In genomic region chr14:102523200-102524025, GRCh38 we compare ENCODE assay signal across 1 cellular context.
TF ChIP-seq lines count a peak whose summit lies in the region.

No MANE protein-coding gene starts in this region.

TF ChIP-seq in HEK293, 187 proteins besides CTCF, POLR2A, EP300 and RAD21 (continued from another document):
- TF ChIP-seq ZNF404 (tag by site-specific recombination; IDR thresholded peaks at IDR 0.05) (no peak), ZNF76 (tag by site-specific recombination; IDR thresholded peaks at IDR 0.05; ENCODE audit: borderline replicate concordance, low read depth) (no peak), REPIN1 (tag by site-specific recombination; IDR thresholded peaks at IDR 0.05; ENCODE audit: low read depth) (no peak), ZNF514 (tag by site-specific recombination; IDR thresholded peaks at IDR 0.05) (no peak), KLF9 (tag by site-specific recombination; IDR thresholded peaks at IDR 0.05; ENCODE audit: low read depth) (no peak), ZNF266 (tag by site-specific recombination; IDR thresholded peaks at IDR 0.05; ENCODE audit: low read depth) (0 out of 2 replicates have a peak, but pooled peaks have one; percentile 10), ZNF341 (tag by site-specific recombination; IDR thresholded peaks at IDR 0.05; ENCODE audit: low read depth) (no peak), ZNF133 (tag by site-specific recombination; IDR thresholded peaks at IDR 0.05) (no peak), ZNF473 (tag by site-specific recombination; IDR thresholded peaks at IDR 0.05) (no peak), PRDM1 (tag by site-specific recombination; IDR thresholded peaks at IDR 0.05) (peak; percentile 60), ZNF311 (tag by site-specific recombination; IDR thresholded peaks at IDR 0.05; ENCODE audit: borderline replicate concordance) (no peak), ZNF248 (tag by site-specific recombination; IDR thresholded peaks at IDR 0.05) (no peak), KLF16 (tag by site-specific recombination; IDR thresholded peaks at IDR 0.05) (no peak), ZNF16 (tag by site-specific recombination; IDR thresholded peaks at IDR 0.05; ENCODE audit: low read depth) (no peak), ZNF585B (tag by site-specific recombination; IDR thresholded peaks at IDR 0.05) (no peak), ZNF521 (tag by site-specific recombination; IDR thresholded peaks at IDR 0.05) (no peak), ZBTB1 (tag by site-specific recombination; IDR thresholded peaks at IDR 0.05) (no peak), ZNF677 (tag by site-specific recombination; IDR thresholded peaks at IDR 0.05) (no peak), ZNF121 (tag by site-specific recombination; IDR thresholded peaks at IDR 0.05) (no peak), ZFHX2 (tag by site-specific recombination; conservative IDR thresholded peaks at IDR 0.05) (0 out of 2 replicates have a peak, but pooled peaks have one; percentile 12), ZNF580 (tag by site-specific recombination; IDR thresholded peaks at IDR 0.05) (no peak), ZNF26 (tag by site-specific recombination; IDR thresholded peaks at IDR 0.05) (no peak), ZNF114 (tag by site-specific recombination; IDR thresholded peaks at IDR 0.05) (no peak)
- TF ChIP-seq, protein P1, sequence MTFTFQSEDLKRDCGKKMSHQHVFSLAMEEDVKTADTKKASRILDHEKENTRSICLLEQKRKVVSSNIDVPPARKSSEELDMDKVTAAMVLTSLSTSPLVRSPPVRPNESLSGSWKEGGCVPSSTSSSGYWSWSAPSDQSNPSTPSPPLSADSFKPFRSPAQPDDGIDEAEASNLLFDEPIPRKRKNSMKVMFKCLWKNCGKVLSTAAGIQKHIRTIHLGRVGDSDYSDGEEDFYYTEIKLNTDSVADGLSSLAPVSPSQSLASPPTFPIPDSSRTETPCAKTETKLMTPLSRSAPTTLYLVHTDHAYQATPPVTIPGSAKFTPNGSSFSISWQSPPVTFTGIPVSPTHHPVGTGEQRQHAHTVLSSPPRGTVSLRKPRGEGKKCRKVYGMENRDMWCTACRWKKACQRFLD (tag by site-specific recombination; IDR thresholded peaks at IDR 0.05) = no peak
- TF ChIP-seq, protein P2, sequence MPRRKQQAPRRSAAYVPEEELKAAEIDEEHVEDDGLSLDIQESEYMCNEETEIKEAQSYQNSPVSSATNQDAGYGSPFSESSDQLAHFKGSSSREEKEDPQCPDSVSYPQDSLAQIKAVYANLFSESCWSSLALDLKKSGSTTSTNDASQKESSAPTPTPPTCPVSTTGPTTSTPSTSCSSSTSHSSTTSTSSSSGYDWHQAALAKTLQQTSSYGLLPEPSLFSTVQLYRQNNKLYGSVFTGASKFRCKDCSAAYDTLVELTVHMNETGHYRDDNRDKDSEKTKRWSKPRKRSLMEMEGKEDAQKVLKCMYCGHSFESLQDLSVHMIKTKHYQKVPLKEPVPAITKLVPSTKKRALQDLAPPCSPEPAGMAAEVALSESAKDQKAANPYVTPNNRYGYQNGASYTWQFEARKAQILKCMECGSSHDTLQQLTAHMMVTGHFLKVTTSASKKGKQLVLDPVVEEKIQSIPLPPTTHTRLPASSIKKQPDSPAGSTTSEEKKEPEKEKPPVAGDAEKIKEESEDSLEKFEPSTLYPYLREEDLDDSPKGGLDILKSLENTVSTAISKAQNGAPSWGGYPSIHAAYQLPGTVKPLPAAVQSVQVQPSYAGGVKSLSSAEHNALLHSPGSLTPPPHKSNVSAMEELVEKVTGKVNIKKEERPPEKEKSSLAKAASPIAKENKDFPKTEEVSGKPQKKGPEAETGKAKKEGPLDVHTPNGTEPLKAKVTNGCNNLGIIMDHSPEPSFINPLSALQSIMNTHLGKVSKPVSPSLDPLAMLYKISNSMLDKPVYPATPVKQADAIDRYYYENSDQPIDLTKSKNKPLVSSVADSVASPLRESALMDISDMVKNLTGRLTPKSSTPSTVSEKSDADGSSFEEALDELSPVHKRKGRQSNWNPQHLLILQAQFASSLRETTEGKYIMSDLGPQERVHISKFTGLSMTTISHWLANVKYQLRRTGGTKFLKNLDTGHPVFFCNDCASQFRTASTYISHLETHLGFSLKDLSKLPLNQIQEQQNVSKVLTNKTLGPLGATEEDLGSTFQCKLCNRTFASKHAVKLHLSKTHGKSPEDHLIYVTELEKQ (tag by site-specific recombination; IDR thresholded peaks at IDR 0.05; ENCODE audit: borderline replicate concordance) = no peak
- TF ChIP-seq, protein P3, sequence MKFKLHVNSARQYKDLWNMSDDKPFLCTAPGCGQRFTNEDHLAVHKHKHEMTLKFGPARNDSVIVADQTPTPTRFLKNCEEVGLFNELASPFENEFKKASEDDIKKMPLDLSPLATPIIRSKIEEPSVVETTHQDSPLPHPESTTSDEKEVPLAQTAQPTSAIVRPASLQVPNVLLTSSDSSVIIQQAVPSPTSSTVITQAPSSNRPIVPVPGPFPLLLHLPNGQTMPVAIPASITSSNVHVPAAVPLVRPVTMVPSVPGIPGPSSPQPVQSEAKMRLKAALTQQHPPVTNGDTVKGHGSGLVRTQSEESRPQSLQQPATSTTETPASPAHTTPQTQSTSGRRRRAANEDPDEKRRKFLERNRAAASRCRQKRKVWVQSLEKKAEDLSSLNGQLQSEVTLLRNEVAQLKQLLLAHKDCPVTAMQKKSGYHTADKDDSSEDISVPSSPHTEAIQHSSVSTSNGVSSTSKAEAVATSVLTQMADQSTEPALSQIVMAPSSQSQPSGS (tag by site-specific recombination; IDR thresholded peaks at IDR 0.05; ENCODE audit: low read depth) = no peak
TF ChIP-seq in HEK293: peak in this region for 4.
